ENCODE assay signal across 24 cellular contexts in the genomic region with DNA sequence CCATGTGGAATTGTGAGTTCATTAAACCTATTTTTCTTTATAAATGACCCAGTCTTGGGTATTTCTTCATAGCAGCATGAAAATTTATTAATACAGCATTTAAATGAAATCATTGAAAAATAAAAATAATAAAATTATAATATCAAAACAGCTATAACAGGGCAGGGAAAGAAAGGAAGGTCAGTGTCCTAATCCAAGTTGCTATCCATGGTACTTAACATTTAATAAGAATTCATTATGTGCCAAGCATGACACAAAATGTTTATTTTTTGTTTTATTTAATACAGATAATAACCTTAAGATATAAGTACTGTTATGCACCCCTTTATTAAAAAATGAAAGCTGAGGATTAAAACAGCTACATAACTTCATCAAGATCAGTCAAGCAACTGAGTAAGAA.
DNase-seq lines count a peak whose midpoint lies in the region; ATAC-seq, FAIRE-seq and TF ChIP-seq lines count a peak whose summit lies in the region.
"Had no signal": no experiment of that assay in that cellular context is flagged by ENCODE, and none has a peak within 500 bp of the region (broad histone marks: within the 10 kb centered on the region; RNA-seq: fewer than 3 reads in every experiment).

No MANE protein-coding gene starts in this region.

- DNase-seq in HepG2 (ENCODE audit: low spot score) (no peak), DMS114 treated with DMSO at 0.1 percent for 48 hours (lab: John Stamatoyannopoulos, UW; ENCODE audit: unreplicated experiment) (no peak), Right ventricle myocardium superior (no peak)
- DNase-seq: AML-193; Caco-2; Calu3; CD4-positive, alpha-beta T cell; CD8-positive, alpha-beta T cell; DMS153; DMS53; DMS79; DND-41; EL; GDM1 had no signal

- H4K20me1 ChIP-seq in HepG2 (ENCODE audit: insufficient read depth, low read length) = no peaks in the 10 kb centered on the region
- no peaks in the 10 kb centered on the region for H4K20me1 ChIP-seq in KMS-11 (ENCODE audit: insufficient read depth)
- H4K20me1 ChIP-seq: BLaER1 treated with 17β-estradiol and CSF1 and Interleukin-3, amounts not matched to agents 10 nM and 100 nM had no signal

- no peaks in the 10 kb centered on the region for H3K36me3 ChIP-seq in liver (ENCODE audit: control insufficient read depth in 4 of 4, insufficient read depth in 3 of 4, low read depth in 1 of 4, low read length in 3 of 4)
- H3K36me3 ChIP-seq in HepG2 (replicated peaks in 1 of 2; ENCODE audit: control insufficient read depth in 1 of 2, insufficient read depth in 2 of 2, low read length in 2 of 2) = no peaks in the 10 kb centered on the region
- no peaks in the 10 kb centered on the region for H3K36me3 ChIP-seq in HEK293 (ENCODE audit: control insufficient read depth in 2 of 2, insufficient read depth in 1 of 2, low read length in 2 of 2)
- H3K36me3 ChIP-seq in KMS-11 (ENCODE audit: insufficient read depth) = no peaks in the 10 kb centered on the region
- H3K36me3 ChIP-seq: BLaER1 treated with 17β-estradiol and CSF1 and Interleukin-3, amounts not matched to agents 10 nM and 100 nM had no signal

- TF ChIP-seq RAD21 in liver (IDR thresholded peaks at IDR 0.05) = no peak
- no peak for TF ChIP-seq RAD21 in HepG2 (CRISPR knock-in tag; IDR thresholded peaks at IDR 0.05)

- H3K9me3 ChIP-seq in liver (ENCODE audit: control insufficient read depth in 4 of 4, low read length in 3 of 4) = no peaks in the 10 kb centered on the region
- peaks cover 18% of the 10 kb centered on the region; the same call in 1 of the 2 replicates for H3K9me3 ChIP-seq in HepG2 (ENCODE audit: low read length)
- no peaks in the 10 kb centered on the region for H3K9me3 ChIP-seq in HEK293 (ENCODE audit: control insufficient read depth, insufficient read depth, low read depth, low read length)
- H3K9me3 ChIP-seq: A549, Caco-2 had no signal

- H3K79me2 ChIP-seq in HepG2 (ENCODE audit: insufficient read depth, low read length) (no peaks in the 10 kb centered on the region), KMS-11 (ENCODE audit: insufficient read depth, low read depth) (no peaks in the 10 kb centered on the region)

- H3K4me3 ChIP-seq in liver (ENCODE audit: low read depth in 1 of 3, low read length in 3 of 3) = no peak overlapping the region
- no peak overlapping the region for H3K4me3 ChIP-seq in HepG2 (replicated peaks in 1 of 3; ENCODE audit: insufficient read depth in 1 of 3, low read depth in 2 of 3, low read length in 3 of 3)
- no peak overlapping the region for H3K4me3 ChIP-seq in HEK293 (ENCODE audit: low read depth, low read length)
- H3K4me3 ChIP-seq in KMS-11 (IDR thresholded peaks at IDR 0.05; ENCODE audit: insufficient read depth, low read depth, low read length) = no peak overlapping the region
- H3K4me3 ChIP-seq: A549; BLaER1 treated with 17β-estradiol and CSF1 and Interleukin-3, amounts not matched to agents 10 nM and 100 nM had no signal

- no peak overlapping the region for H3K4me2 ChIP-seq in HepG2 (ENCODE audit: low read depth, low read length)
- H3K4me2 ChIP-seq in KMS-11 = peak overlapping the region; percentile 9; the same call in 1 of the 2 replicates
- H3K4me2 ChIP-seq: A549; BLaER1 treated with 17β-estradiol and CSF1 and Interleukin-3, amounts not matched to agents 10 nM and 100 nM had no signal

- no peak for TF ChIP-seq CTCF in liver (IDR thresholded peaks at IDR 0.05; ENCODE audit: low read depth, low read length, missing input control)
- TF ChIP-seq CTCF in HepG2 (CRISPR knock-in tag; IDR thresholded peaks at IDR 0.05) = no peak
- no peak for TF ChIP-seq CTCF in HEK293 (tag by site-specific recombination; IDR thresholded peaks at IDR 0.05)
- TF ChIP-seq CTCF in KMS-11 (conservative IDR thresholded peaks at IDR 0.05; ENCODE audit: low read depth, low read length) = no peak

- H2AFZ ChIP-seq in HepG2 (ENCODE audit: low read length) (no peak overlapping the region), KMS-11 (ENCODE audit: low read depth) (no peak overlapping the region)

- in situ Hi-C loops in HepG2 (cut with HindIII; ENCODE audit: extremely low pct_ligation_motif_present, low pct_unique_long_range_greater_than_20kb) = loop anchor here (25.0 kb wide), 1 partner anchor 1183 kb away; no protein-coding TSS in a partner anchor

- BruUV-seq in HepG2 (replicated peaks; lab: Mats Ljungman, UMichigan) = no TSS peak

- H3K9ac ChIP-seq in liver (ENCODE audit: low read depth in 1 of 2, low read length in 2 of 2) = no peak overlapping the region
- H3K9ac ChIP-seq in HepG2 (ENCODE audit: insufficient read depth, low read depth, low read length) = no peak overlapping the region
- no peak overlapping the region for H3K9ac ChIP-seq in KMS-11
- H3K9ac ChIP-seq: BLaER1 treated with 17β-estradiol and CSF1 and Interleukin-3, amounts not matched to agents 10 nM and 100 nM had no signal

- H3K27ac ChIP-seq in liver (ENCODE audit: low read depth in 1 of 2, low read length in 2 of 2) = no peak overlapping the region
- H3K27ac ChIP-seq in HepG2 (ENCODE audit: extremely low read length, insufficient read depth, low read length) = no peak overlapping the region
- H3K27ac ChIP-seq in HEK293 (ENCODE audit: extremely low read depth, low read depth, low read length) = no peak overlapping the region
- H3K27ac ChIP-seq in KMS-11 = no peak overlapping the region
- H3K27ac ChIP-seq: 22Rv1; A549; BLaER1 treated with 17β-estradiol and CSF1 and Interleukin-3, amounts not matched to agents 10 nM and 100 nM; C4-2B had no signal

- POLR2A ChIA-PET in HepG2 (lab: Yijun Ruan, JAX) (no interaction called here), HEK293 (lab: Yijun Ruan, JAX) (no interaction called here)

- H3K27me3 ChIP-seq in liver (ENCODE audit: control insufficient read depth in 4 of 4, insufficient read depth in 4 of 4, low read length in 3 of 4) (no peaks in the 10 kb centered on the region), HepG2 (ENCODE audit: control insufficient read depth in 1 of 2, insufficient read depth in 2 of 2, low read length in 2 of 2) (no peaks in the 10 kb centered on the region), KMS-11 (ENCODE audit: insufficient read depth, low read depth) (no peaks in the 10 kb centered on the region)
- H3K27me3 ChIP-seq: BLaER1 treated with 17β-estradiol and CSF1 and Interleukin-3, amounts not matched to agents 10 nM and 100 nM had no signal

- ATAC-seq in HepG2 (no peak), GM18517 (IDR thresholded peaks at IDR 0.05; ENCODE audit: unreplicated experiment) (no peak), Right ventricle myocardium superior (ENCODE audit: poor library complexity) (no peak)
- ATAC-seq: A549; CD8-positive, alpha-beta T cell had no signal

- FAIRE-seq in HepG2 (lab: Jason Lieb, UNC) = no peak
- FAIRE-seq: A549, D721Med, GM12891 had no signal

- no peak for TF ChIP-seq POLR2A in HepG2 (IDR thresholded peaks at IDR 0.05; ENCODE audit: insufficient read depth in 1 of 2, low read depth in 2 of 2, low read length in 2 of 2)

- intact Hi-C loops in HepG2 (cut with micrococcal nuclease; ENCODE audit: unreplicated experiment) = no loop called here
- intact Hi-C loops in Right ventricle myocardium superior (cut with DNase I) = no loop called here

- TF ChIP-seq EP300 in HepG2 (IDR thresholded peaks at IDR 0.05; ENCODE audit: low read depth in 2 of 2, low read length in 2 of 2) (no peak), HepG2 (CRISPR knock-in tag; IDR thresholded peaks at IDR 0.05; ENCODE audit: borderline replicate concordance) (no peak)

- H3K4me1 ChIP-seq in liver (ENCODE audit: control insufficient read depth in 4 of 4, insufficient read depth in 4 of 4, low read length in 3 of 4) (no peaks in the 10 kb centered on the region), HepG2 (ENCODE audit: insufficient read depth, low read length) (no peaks in the 10 kb centered on the region), HEK293 (ENCODE audit: control insufficient read depth, insufficient read depth, low read length) (no peaks in the 10 kb centered on the region), KMS-11 (ENCODE audit: low read depth, poor library complexity, severe bottlenecking) (peaks cover 45% of the 10 kb centered on the region)
- H3K4me1 ChIP-seq: A549, Caco-2 had no signal

- CTCF ChIA-PET in HepG2 (lab: Yijun Ruan, JAX; ENCODE audit: low intra/inter-chr PET ratio, low total read pairs) = no interaction called here
- CTCF ChIA-PET in HEK293 (lab: Yijun Ruan, JAX) = no interaction called here

TF ChIP-seq in liver, 16 proteins besides CTCF, POLR2A, EP300 and RAD21 (continues in another document):
- TF ChIP-seq FOXA2 (IDR thresholded peaks at IDR 0.05) (no peak), JUND (IDR thresholded peaks at IDR 0.05) (no peak), EGR1 (IDR thresholded peaks at IDR 0.05; ENCODE audit: low read depth in 2 of 2) (no peak)
- TF ChIP-seq, protein P1, sequence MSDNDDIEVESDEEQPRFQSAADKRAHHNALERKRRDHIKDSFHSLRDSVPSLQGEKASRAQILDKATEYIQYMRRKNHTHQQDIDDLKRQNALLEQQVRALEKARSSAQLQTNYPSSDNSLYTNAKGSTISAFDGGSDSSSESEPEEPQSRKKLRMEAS (IDR thresholded peaks at IDR 0.05) = no peak

TF ChIP-seq in HEK293, 187 proteins besides CTCF, POLR2A, EP300 and RAD21 (continues in another document):
- TF ChIP-seq, protein P2, sequence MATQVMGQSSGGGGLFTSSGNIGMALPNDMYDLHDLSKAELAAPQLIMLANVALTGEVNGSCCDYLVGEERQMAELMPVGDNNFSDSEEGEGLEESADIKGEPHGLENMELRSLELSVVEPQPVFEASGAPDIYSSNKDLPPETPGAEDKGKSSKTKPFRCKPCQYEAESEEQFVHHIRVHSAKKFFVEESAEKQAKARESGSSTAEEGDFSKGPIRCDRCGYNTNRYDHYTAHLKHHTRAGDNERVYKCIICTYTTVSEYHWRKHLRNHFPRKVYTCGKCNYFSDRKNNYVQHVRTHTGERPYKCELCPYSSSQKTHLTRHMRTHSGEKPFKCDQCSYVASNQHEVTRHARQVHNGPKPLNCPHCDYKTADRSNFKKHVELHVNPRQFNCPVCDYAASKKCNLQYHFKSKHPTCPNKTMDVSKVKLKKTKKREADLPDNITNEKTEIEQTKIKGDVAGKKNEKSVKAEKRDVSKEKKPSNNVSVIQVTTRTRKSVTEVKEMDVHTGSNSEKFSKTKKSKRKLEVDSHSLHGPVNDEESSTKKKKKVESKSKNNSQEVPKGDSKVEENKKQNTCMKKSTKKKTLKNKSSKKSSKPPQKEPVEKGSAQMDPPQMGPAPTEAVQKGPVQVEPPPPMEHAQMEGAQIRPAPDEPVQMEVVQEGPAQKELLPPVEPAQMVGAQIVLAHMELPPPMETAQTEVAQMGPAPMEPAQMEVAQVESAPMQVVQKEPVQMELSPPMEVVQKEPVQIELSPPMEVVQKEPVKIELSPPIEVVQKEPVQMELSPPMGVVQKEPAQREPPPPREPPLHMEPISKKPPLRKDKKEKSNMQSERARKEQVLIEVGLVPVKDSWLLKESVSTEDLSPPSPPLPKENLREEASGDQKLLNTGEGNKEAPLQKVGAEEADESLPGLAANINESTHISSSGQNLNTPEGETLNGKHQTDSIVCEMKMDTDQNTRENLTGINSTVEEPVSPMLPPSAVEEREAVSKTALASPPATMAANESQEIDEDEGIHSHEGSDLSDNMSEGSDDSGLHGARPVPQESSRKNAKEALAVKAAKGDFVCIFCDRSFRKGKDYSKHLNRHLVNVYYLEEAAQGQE (tag by site-specific recombination; IDR thresholded peaks at IDR 0.05) = peak; percentile 46; the same call in 1 of the 2 replicates
